In the genomic region with DNA sequence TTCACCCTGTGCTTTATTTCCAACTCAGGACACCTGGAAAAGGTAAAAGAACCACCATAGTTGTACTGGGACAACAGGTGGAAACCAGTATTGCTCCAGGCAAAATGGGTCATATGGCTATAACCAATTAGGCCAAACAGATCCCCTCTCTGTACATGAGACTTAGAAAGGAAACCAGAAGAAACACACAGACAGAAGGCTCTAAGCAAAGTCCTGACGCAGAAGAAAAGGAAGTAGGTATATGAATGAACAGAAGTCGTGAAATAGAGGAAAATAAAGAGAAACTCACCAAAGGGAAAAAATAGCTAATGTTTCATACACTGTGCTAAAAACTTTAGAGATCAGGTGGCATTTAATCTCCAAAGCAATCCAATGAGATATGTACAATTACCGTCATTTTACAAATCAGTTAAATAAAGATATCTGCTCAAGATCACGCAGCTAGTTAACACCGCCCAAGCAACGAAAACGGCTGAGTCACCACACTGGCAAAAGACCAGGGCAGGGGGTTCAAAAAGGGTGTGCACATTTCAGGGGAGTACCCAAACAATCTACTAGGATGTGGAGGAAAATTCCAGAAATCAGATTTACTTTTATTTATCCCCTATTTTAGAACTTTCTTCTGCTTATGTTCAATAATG, we compare ENCODE assay signal across 9 cellular contexts.
DNase-seq lines count a peak whose midpoint lies in the region; ATAC-seq and TF ChIP-seq lines count a peak whose summit lies in the region.
"Had no signal": no experiment of that assay in that cellular context is flagged by ENCODE, and none has a peak within 500 bp of the region (broad histone marks: within the 10 kb centered on the region; RNA-seq: fewer than 3 reads in every experiment).

No MANE protein-coding gene starts in this region.

- intact Hi-C loops in left ventricle myocardium inferior (cut with micrococcal nuclease) = no loop called here

- DNase-seq in T-helper 1 cell (no peak), KBM-7 (peak; percentile 74), germinal center (ENCODE audit: low spot score) (no peak), SKM-1 (lab: John Stamatoyannopoulos, UW; ENCODE audit: unreplicated experiment) (no peak), left ventricle myocardium inferior (no peak)
- DNase-seq in naive thymus-derived CD8-positive, alpha-beta T cell = no peak
- DNase-seq: anterior cingulate cortex had no signal

- H3K4me1 ChIP-seq in left ventricle myocardium inferior = no peaks in the 10 kb centered on the region

- no peaks in the 10 kb centered on the region for H3K27me3 ChIP-seq in left ventricle myocardium inferior (ENCODE audit: low read depth)

- H3K9me3 Mint-ChIP-seq in T-helper 1 cell treated with Interleukin-12 subunit alpha and Interleukin-12 subunit beta and Interleukin-4 antibody, amounts not matched to agents 30 μg/mL and 1 μg/mL, for 36 hours = peaks cover 23% of the 10 kb centered on the region
- H3K9me3 Mint-ChIP-seq in naive thymus-derived CD8-positive, alpha-beta T cell = peaks cover 0 to 21% (median 4%) of the 10 kb centered on the region in 9 donors

- peak overlapping the region; percentile 19 for H3K27ac Mint-ChIP-seq in T-helper 1 cell treated with Interleukin-12 subunit alpha and Interleukin-12 subunit beta and Interleukin-4 antibody, amounts not matched to agents 30 μg/mL and 1 μg/mL, for 36 hours
- peak overlapping the region in 3 of 10 donors; percentile 4 to 23 (median 8) for H3K27ac Mint-ChIP-seq in naive thymus-derived CD8-positive, alpha-beta T cell

- POLR2A ChIA-PET in naive thymus-derived CD8-positive, alpha-beta T cell (lab: Charles Lee) = no interaction called here

- H3K9me3 ChIP-seq in left ventricle myocardium inferior (replicated peaks) = peaks cover 6% of the 10 kb centered on the region

- TF ChIP-seq CTCF in left ventricle myocardium inferior (IDR thresholded peaks at IDR 0.05; ENCODE audit: borderline replicate concordance) = no peak

- peaks cover 33% of the 10 kb centered on the region for H3K4me1 Mint-ChIP-seq in T-helper 1 cell treated with Interleukin-12 subunit alpha and Interleukin-12 subunit beta and Interleukin-4 antibody, amounts not matched to agents 30 μg/mL and 1 μg/mL, for 36 hours (ENCODE audit: low read depth)
- H3K4me1 Mint-ChIP-seq in naive thymus-derived CD8-positive, alpha-beta T cell = peaks cover 22 to 67% (median 53%) of the 10 kb centered on the region in 4 donors

- H3K27ac ChIP-seq in left ventricle myocardium inferior (replicated peaks) = no peak overlapping the region

- peaks cover 11% of the 10 kb centered on the region for H3K36me3 Mint-ChIP-seq in T-helper 1 cell treated with Interleukin-12 subunit alpha and Interleukin-12 subunit beta and Interleukin-4 antibody, amounts not matched to agents 30 μg/mL and 1 μg/mL, for 36 hours (ENCODE audit: low read depth)
- peaks cover 0 to 11% (median 0%) of the 10 kb centered on the region in 3 donors for H3K36me3 Mint-ChIP-seq in naive thymus-derived CD8-positive, alpha-beta T cell

- H3K36me3 ChIP-seq in left ventricle myocardium inferior = no peaks in the 10 kb centered on the region

- peak; percentile 29 for ATAC-seq in HG02610 (IDR thresholded peaks at IDR 0.05; ENCODE audit: unreplicated experiment)
- no peak for ATAC-seq in naive thymus-derived CD8-positive, alpha-beta T cell

- in situ Hi-C loops in KBM-7 (cut with MboI; ENCODE audit: low pct_unique_long_range_greater_than_20kb, low sequenced_read_pairs) = no loop called here

- H3K4me3 Mint-ChIP-seq in T-helper 1 cell treated with Interleukin-12 subunit alpha and Interleukin-12 subunit beta and Interleukin-4 antibody, amounts not matched to agents 30 μg/mL and 1 μg/mL, for 36 hours = no peak overlapping the region
- H3K4me3 Mint-ChIP-seq in naive thymus-derived CD8-positive, alpha-beta T cell = peak overlapping the region in 6 of 10 donors; percentile 4 to 38 (median 16)

- H3K27me3 Mint-ChIP-seq in T-helper 1 cell treated with Interleukin-12 subunit alpha and Interleukin-12 subunit beta and Interleukin-4 antibody, amounts not matched to agents 30 μg/mL and 1 μg/mL, for 36 hours (ENCODE audit: low read depth) = no peaks in the 10 kb centered on the region
- no peaks in the 10 kb centered on the region for H3K27me3 Mint-ChIP-seq in naive thymus-derived CD8-positive, alpha-beta T cell

- no peak overlapping the region for H3K4me3 ChIP-seq in left ventricle myocardium inferior
